ENCODE assay signal across 8 cellular contexts in the genomic region with DNA sequence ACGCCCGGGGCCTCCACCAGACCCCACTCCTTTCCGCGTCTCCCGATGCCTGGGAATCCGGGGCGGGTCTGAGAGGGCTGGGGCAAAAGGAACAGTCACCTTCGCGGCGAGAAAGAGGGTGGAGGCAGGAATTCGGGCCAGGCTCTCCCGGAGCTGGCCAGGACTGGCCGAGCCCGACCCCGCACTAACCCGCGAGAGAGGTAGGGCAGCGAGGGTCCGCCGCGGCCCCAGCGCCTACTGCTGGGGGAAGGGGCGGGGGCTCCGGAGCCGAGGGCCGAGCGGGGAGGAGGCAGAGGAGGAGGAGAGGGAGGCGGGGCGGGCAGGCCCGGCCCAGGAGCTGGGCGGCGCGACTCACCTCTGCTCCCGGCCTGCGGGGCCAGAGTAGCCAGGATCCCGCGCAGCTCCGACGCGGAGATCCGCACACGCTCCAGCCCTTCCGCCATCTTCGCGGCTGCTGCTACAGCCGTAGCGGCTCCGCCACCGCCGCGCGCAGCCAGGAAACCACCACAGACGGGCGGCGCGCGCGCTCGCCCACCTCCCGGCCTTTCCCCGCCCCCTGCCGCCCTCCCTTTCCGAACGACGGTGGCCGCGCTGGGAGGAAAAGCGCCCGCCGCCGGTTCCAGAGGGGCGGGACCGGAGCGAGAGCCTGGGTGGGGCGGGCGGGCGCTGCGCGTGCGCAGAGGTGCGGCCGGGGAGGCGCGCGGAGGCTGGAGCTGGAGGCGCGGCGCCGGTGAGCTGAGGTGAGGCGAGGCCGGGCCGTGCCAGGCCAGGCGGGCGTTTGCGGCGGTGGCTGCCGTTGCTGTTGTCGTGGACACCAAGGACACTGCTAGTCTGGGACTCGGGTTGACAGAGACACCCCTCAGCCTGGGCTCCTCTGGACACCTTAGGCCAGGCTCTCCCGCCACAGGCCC. TPM values are rescaled to one million over a fixed set of nuclear protein-coding genes. Genes with fewer than 3 reads are reported as not detected.
A peak's percentile ranks its signal among the peaks of the same experiment; 100 is the strongest.
DNase-seq lines count a peak whose midpoint lies in the region; ATAC-seq, FAIRE-seq and TF ChIP-seq lines count a peak whose summit lies in the region.

A gene (minus strand): TSS at position 508 of the 911 bp plus-strand sequence. CDS start 65 bp downstream, at position 443.
A gene with protein sequence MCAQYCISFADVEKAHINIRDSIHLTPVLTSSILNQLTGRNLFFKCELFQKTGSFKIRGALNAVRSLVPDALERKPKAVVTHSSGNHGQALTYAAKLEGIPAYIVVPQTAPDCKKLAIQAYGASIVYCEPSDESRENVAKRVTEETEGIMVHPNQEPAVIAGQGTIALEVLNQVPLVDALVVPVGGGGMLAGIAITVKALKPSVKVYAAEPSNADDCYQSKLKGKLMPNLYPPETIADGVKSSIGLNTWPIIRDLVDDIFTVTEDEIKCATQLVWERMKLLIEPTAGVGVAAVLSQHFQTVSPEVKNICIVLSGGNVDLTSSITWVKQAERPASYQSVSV (plus strand): TSS at position 673 of the 911 bp plus-strand sequence. CDS start 11,611 bp downstream, outside the sequence.

- ATAC-seq in GM19452 (IDR thresholded peaks at IDR 0.05; ENCODE audit: unreplicated experiment) (peak; percentile 77), HG03575 (IDR thresholded peaks at IDR 0.05; ENCODE audit: extremely low read depth, insufficient number of reproducible peaks, low FRiP score, unreplicated experiment) (peak; percentile 37)
- peak; percentile 90 for ATAC-seq in activated CD8-positive, alpha-beta memory T cell treated with anti-CD3 and anti-CD28 coated beads, Interleukin-2, amount 10 ng/mL, durations not matched to agents 7 days and 5 days

- peak within 1 kb of the TSS; percentile 78 for H2BK120ac ChIP-seq in H1 (replicated peaks; ENCODE audit: low read depth, low read length)
- H2BK120ac ChIP-seq in mesenchymal stem cell (ENCODE audit: low read depth, low read length) = peak within 1 kb of the TSS; percentile 79

- H3K9me3 Mint-ChIP-seq in CD8-positive, alpha-beta memory T cell = no peaks in the 10 kb centered on the region
- H3K9me3 Mint-ChIP-seq in activated CD8-positive, alpha-beta memory T cell treated with anti-CD3 and anti-CD28 coated beads, Interleukin-2, amount 10 ng/mL, durations not matched to agents 7 days and 5 days (ENCODE audit: low read depth) = no peaks in the 10 kb centered on the region

- H2BK15ac ChIP-seq in H1 (ENCODE audit: low read length) = no peak within 1 kb of the TSS
- peak within 1 kb of the TSS; percentile 94 for H2BK15ac ChIP-seq in mesenchymal stem cell (ENCODE audit: low read depth, poor library complexity, severe bottlenecking)

- no peak within 1 kb of the TSS for H2BK20ac ChIP-seq in H1 (ENCODE audit: low read length)

- TF ChIP-seq POLR2A in H1 (IDR thresholded peaks at IDR 0.05; ENCODE audit: control extremely low read depth in 1 of 2, low read depth in 2 of 2, low read length in 2 of 2) = peak; percentile 91 to 93

- H3K18ac ChIP-seq in H1 (ENCODE audit: extremely low read depth, low read length) (peak within 1 kb of the TSS; percentile 68), mesenchymal stem cell (ENCODE audit: low read depth in 1 of 2, low read length in 2 of 2) (peak within 1 kb of the TSS; percentile 97 to 98)

- H4K20me1 ChIP-seq in H1 (replicated peaks in 1 of 2; ENCODE audit: control insufficient read depth in 1 of 2, insufficient read depth in 2 of 2, low read length in 2 of 2) = peaks cover 0 to 9% of the 10 kb centered on the region in 2 experiments

- H3K4ac ChIP-seq in H1 (replicated peaks; ENCODE audit: insufficient read length, low read depth, low read length) (no peak within 1 kb of the TSS), mesenchymal stem cell (ENCODE audit: low read depth in 1 of 2, low read length in 2 of 2) (peak within 1 kb of the TSS; percentile 64 to 88)

- H3K27ac ChIP-seq in CD8-positive, alpha-beta memory T cell (ENCODE audit: low read depth, low read length) = peak within 1 kb of the TSS; percentile 81
- H3K27ac ChIP-seq in H1 (ENCODE audit: low read depth, low read length) = peak within 1 kb of the TSS; percentile 82
- H3K27ac ChIP-seq in mesenchymal stem cell (ENCODE audit: low read length, poor library complexity, severe bottlenecking) = peak within 1 kb of the TSS; percentile 82

- H3K9ac ChIP-seq in H1 (replicated peaks in 1 of 4; ENCODE audit: extremely low read depth in 1 of 4, low read depth in 3 of 4, low read length in 3 of 4) = peak within 1 kb of the TSS; percentile 76 to 90 (median 82)
- peak within 1 kb of the TSS; percentile 98 for H3K9ac ChIP-seq in mesenchymal stem cell (ENCODE audit: low read length)

- FAIRE-seq in H1 (lab: Jason Lieb, UNC) = no peak

- no peak for TF ChIP-seq RAD21 in H1 (IDR thresholded peaks at IDR 0.05 in 1 of 2, conservative IDR thresholded peaks at IDR 0.05 in 1 of 2; ENCODE audit: low read depth in 2 of 2, low read length in 2 of 2)

- peak within 1 kb of the TSS; percentile 98 for H4K5ac ChIP-seq in H1 (ENCODE audit: insufficient read length, low read depth, low read length)

- peak within 1 kb of the TSS; percentile 93 for H4K8ac ChIP-seq in H1 (ENCODE audit: extremely low read depth, insufficient read depth, low read length)
- peak within 1 kb of the TSS; percentile 97 for H4K8ac ChIP-seq in mesenchymal stem cell (ENCODE audit: low read length)

- peak within 1 kb of the TSS; percentile 96; the same call in 1 of the 2 replicates for H2BK5ac ChIP-seq in H1 (ENCODE audit: low read depth, low read length)
- H2BK5ac ChIP-seq in mesenchymal stem cell (ENCODE audit: low read depth, low read length, poor library complexity, severe bottlenecking) = peak within 1 kb of the TSS; percentile 87

- no peak within 1 kb of the TSS for H3K14ac ChIP-seq in H1 (ENCODE audit: insufficient read length)
- H3K14ac ChIP-seq in mesenchymal stem cell (ENCODE audit: low read length in 2 of 2) = peak within 1 kb of the TSS in 1 of 2 experiments; percentile 99

- H3K4me3 ChIP-seq in CD8-positive, alpha-beta memory T cell (ENCODE audit: low read length) = peak within 1 kb of the TSS; percentile 88
- H3K4me3 ChIP-seq in H1 (ENCODE audit: extremely low read depth in 1 of 4, insufficient read depth in 2 of 4, low read depth in 3 of 4, low read length in 4 of 4) (peak within 1 kb of the TSS; percentile 69 to 93 (median 90)), mesenchymal stem cell (ENCODE audit: insufficient read depth in 1 of 2, low read depth in 1 of 2, low read length in 2 of 2) (peak within 1 kb of the TSS; percentile 95 to 99)

- H3K4me1 Mint-ChIP-seq in CD8-positive, alpha-beta memory T cell = peaks cover 35 to 56% (median 54%) of the 10 kb centered on the region in 3 donors
- H3K4me1 Mint-ChIP-seq in activated CD8-positive, alpha-beta memory T cell treated with anti-CD3 and anti-CD28 coated beads, Interleukin-2, amount 10 ng/mL, durations not matched to agents 7 days and 5 days = peaks cover 42% of the 10 kb centered on the region

- H3K4me2 ChIP-seq in H1 (ENCODE audit: insufficient read depth in 1 of 2, low read depth in 2 of 2, low read length in 2 of 2) (peak within 1 kb of the TSS; percentile 70 to 80), mesenchymal stem cell (ENCODE audit: low read length, poor library complexity, severe bottlenecking) (peak within 1 kb of the TSS; percentile 84)

- peak within 1 kb of the TSS; percentile 95 for H4K91ac ChIP-seq in H1 (replicated peaks; ENCODE audit: insufficient read length, low read length)
- H4K91ac ChIP-seq in mesenchymal stem cell (ENCODE audit: low read length) = peak within 1 kb of the TSS; percentile 98

- H3K9me3 ChIP-seq in CD8-positive, alpha-beta memory T cell (ENCODE audit: low read length) = no peaks in the 10 kb centered on the region
- H3K9me3 ChIP-seq in H1 (ENCODE audit: insufficient read depth in 2 of 2, low read depth in 1 of 2, low read length in 1 of 2) (no peaks in the 10 kb centered on the region), mesenchymal stem cell (ENCODE audit: control insufficient read depth, low read length) (no peaks in the 10 kb centered on the region)

- H3K27ac Mint-ChIP-seq in CD8-positive, alpha-beta memory T cell = peak within 1 kb of the TSS; percentile 82 to 95 (median 93)
- peak within 1 kb of the TSS; percentile 75 for H3K27ac Mint-ChIP-seq in activated CD8-positive, alpha-beta memory T cell treated with anti-CD3 and anti-CD28 coated beads, Interleukin-2, amount 10 ng/mL, durations not matched to agents 7 days and 5 days

- TF ChIP-seq EP300 in H1 (IDR thresholded peaks at IDR 0.05; ENCODE audit: borderline replicate concordance in 1 of 2, low read depth in 2 of 2, low read length in 2 of 2) = no peak

- H3K27me3 ChIP-seq in CD8-positive, alpha-beta memory T cell (ENCODE audit: insufficient read depth, low read length, poor library complexity, severe bottlenecking) = no peaks in the 10 kb centered on the region
- H3K27me3 ChIP-seq in H1 (replicated peaks in 1 of 4; ENCODE audit: control insufficient read depth in 3 of 4, extremely low read depth in 1 of 4, insufficient read depth in 3 of 4, low read length in 3 of 4) (no peaks in the 10 kb centered on the region), mesenchymal stem cell (ENCODE audit: control insufficient read depth in 1 of 2, insufficient read depth in 1 of 2, low read length in 2 of 2) (no peaks in the 10 kb centered on the region)

- no peaks in the 10 kb centered on the region for H3K27me3 Mint-ChIP-seq in CD8-positive, alpha-beta memory T cell
- no peaks in the 10 kb centered on the region for H3K27me3 Mint-ChIP-seq in activated CD8-positive, alpha-beta memory T cell treated with anti-CD3 and anti-CD28 coated beads, Interleukin-2, amount 10 ng/mL, durations not matched to agents 7 days and 5 days

- H3K36me3 ChIP-seq in CD8-positive, alpha-beta memory T cell (ENCODE audit: insufficient read depth, low read length) = peaks cover 16% of the 10 kb centered on the region
- H3K36me3 ChIP-seq in H1 (ENCODE audit: control insufficient read depth in 2 of 4, insufficient read depth in 4 of 4, low read length in 3 of 4) = peaks cover 0 to 14% (median 5%) of the 10 kb centered on the region in 4 experiments; a peak in 3 of 8 replicates
- peaks cover 18 to 28% of the 10 kb centered on the region in 2 experiments for H3K36me3 ChIP-seq in mesenchymal stem cell (ENCODE audit: control insufficient read depth in 1 of 2, insufficient read depth in 2 of 2, low read depth in 1 of 2, low read length in 2 of 2)

- peaks cover 3% of the 10 kb centered on the region for H3K23me2 ChIP-seq in H1 (ENCODE audit: low read depth, low read length)

- peak; percentile 89 to 97 (median 94) for DNase-seq in CD8-positive, alpha-beta memory T cell
- DNase-seq in NOMO-1 treated with DMSO at 0.1 percent for 48 hours (lab: John Stamatoyannopoulos, UW; ENCODE audit: unreplicated experiment) (peak; percentile 82), H1 (ENCODE audit: low read depth in 1 of 2, low spot score in 2 of 2) (peak; percentile 59 to 90), mesenchymal stem cell (peak; percentile 91)
- DNase-seq in activated CD8-positive, alpha-beta memory T cell treated with anti-CD3 and anti-CD28 coated beads, Interleukin-2, amount 10 ng/mL, durations not matched to agents 7 days and 5 days = peak; percentile 96
- DNase-seq in stimulated activated CD8-positive, alpha-beta memory T cell treated with anti-CD3 and anti-CD28 coated beads, Interleukin-12 subunit alpha, Interleukin-12 subunit beta, amount 100 ng/mL, for 4 hours (ENCODE audit: low read depth) = peak; percentile 92

- POLR2A ChIA-PET in CD8-positive, alpha-beta memory T cell (lab: Charles Lee) = interaction anchor here (0.8 to 2.1 kb wide), 7 partner anchors 33 to 587 kb away, joined by 3 to 7 read pairs (median 5); a partner anchor contains a TSS
- POLR2A ChIA-PET in H1 (lab: Charles Lee; ENCODE audit: partially characterized antibody) = interaction anchor here (0.6 to 3.5 kb wide), 22 partner anchors 8 to 1034 kb away, joined by 3 to 21 read pairs (median 3); a partner anchor contains a TSS

- peak within 1 kb of the TSS; percentile 86 for H3K56ac ChIP-seq in H1 (replicated peaks; ENCODE audit: insufficient read length, low read depth, low read length)

- H3K79me2 ChIP-seq in H1 (ENCODE audit: control insufficient read depth in 1 of 2, insufficient read depth in 2 of 2, low read length in 2 of 2) = peaks cover 0 to 15% of the 10 kb centered on the region in 2 experiments; a peak in 3 of 4 replicates

- H3K79me1 ChIP-seq in H1 (ENCODE audit: low read depth, low read length) (no peaks in the 10 kb centered on the region; the same call in 1 of the 2 replicates), mesenchymal stem cell (replicated peaks; ENCODE audit: low read length, poor library complexity, severe bottlenecking) (peaks cover 26% of the 10 kb centered on the region)

- H3K36me3 Mint-ChIP-seq in CD8-positive, alpha-beta memory T cell = peaks cover 0 to 28% (median 10%) of the 10 kb centered on the region in 3 donors
- peaks cover 37% of the 10 kb centered on the region for H3K36me3 Mint-ChIP-seq in activated CD8-positive, alpha-beta memory T cell treated with anti-CD3 and anti-CD28 coated beads, Interleukin-2, amount 10 ng/mL, durations not matched to agents 7 days and 5 days

- H3K4me3 Mint-ChIP-seq in CD8-positive, alpha-beta memory T cell = peak within 1 kb of the TSS; percentile 91 to 99 (median 91)
- peak within 1 kb of the TSS; percentile 89 for H3K4me3 Mint-ChIP-seq in activated CD8-positive, alpha-beta memory T cell treated with anti-CD3 and anti-CD28 coated beads, Interleukin-2, amount 10 ng/mL, durations not matched to agents 7 days and 5 days

- H3K23ac ChIP-seq in H1 (ENCODE audit: insufficient read length) = no peak within 1 kb of the TSS
- peak within 1 kb of the TSS in 1 of 2 experiments; percentile 96 for H3K23ac ChIP-seq in mesenchymal stem cell (ENCODE audit: low read length in 2 of 2)

- peak within 1 kb of the TSS; percentile 49; the same call in 1 of the 2 replicates for H2AFZ ChIP-seq in H1 (ENCODE audit: low read length)
- peak within 1 kb of the TSS; percentile 95 for H2AFZ ChIP-seq in mesenchymal stem cell (ENCODE audit: low read depth, low read length)

- CTCF ChIA-PET in CD8-positive, alpha-beta memory T cell (lab: Charles Lee) = interaction anchor here (0.7 to 1.7 kb wide), 9 partner anchors 11 to 112 kb away, joined by 3 to 6 read pairs (median 3); a partner anchor contains a TSS
- CTCF ChIA-PET in activated CD8-positive, alpha-beta memory T cell treated with anti-CD3 and anti-CD28 coated beads, Interleukin-2, amount 10 ng/mL, durations not matched to agents 7 days and 5 days (lab: Charles Lee) = interaction anchor here (0.6 to 2.1 kb wide), 12 partner anchors 32 to 250 kb away, joined by 3 to 8 read pairs (median 4); a partner anchor contains a TSS
- CTCF ChIA-PET in H1 (lab: Charles Lee; ENCODE audit: partially characterized antibody) = interaction anchor here (0.9 kb wide), 1 partner anchor 49 kb away, joined by 3 read pairs; no protein-coding TSS in a partner anchor

- TF ChIP-seq CTCF in H1 (IDR thresholded peaks at IDR 0.05; ENCODE audit: control extremely low read depth in 1 of 3, insufficient read depth in 1 of 3, low read depth in 1 of 3, low read length in 3 of 3) = no peak

- peaks cover 18% of the 10 kb centered on the region for H3K4me1 ChIP-seq in CD8-positive, alpha-beta memory T cell (ENCODE audit: insufficient read depth, low read length)
- H3K4me1 ChIP-seq in H1 (replicated peaks in 1 of 4; ENCODE audit: control insufficient read depth in 3 of 4, insufficient read depth in 4 of 4, low read length in 3 of 4) (peaks cover 0 to 2% (median 0%) of the 10 kb centered on the region in 4 experiments; a peak in 2 of 7 replicates), mesenchymal stem cell (ENCODE audit: control insufficient read depth, insufficient read depth, low read depth, low read length) (peaks cover 11% of the 10 kb centered on the region)

- H2AK5ac ChIP-seq in H1 (ENCODE audit: low read depth, low read length) (no peak within 1 kb of the TSS), mesenchymal stem cell (ENCODE audit: low read length, severe bottlenecking) (no peak within 1 kb of the TSS)

- no peak within 1 kb of the TSS for H2BK12ac ChIP-seq in H1 (ENCODE audit: low read depth, low read length)
- peak within 1 kb of the TSS in 1 of 2 experiments; percentile 92 for H2BK12ac ChIP-seq in mesenchymal stem cell (ENCODE audit: low read length in 2 of 2)

- 3% methylated on average over 52 of the region's 100 CpGs; no CpG with 5 or more reads in 1 of the 2 experiments for WGBS in H1 (ENCODE audit: extremely low coverage in 1 of 2, insufficient coverage in 1 of 2, insufficient read length in 1 of 2, insufficient replicate concordance in 2 of 2, low coverage in 1 of 2, low lambda C conversion rate in 2 of 2, missing lambda C conversion rate in 1 of 2), 2 experiments
- WGBS in mesenchymal stem cell = under 1% methylated on average over 69 of the region's 100 CpGs

RNA-seq across cellular contexts. Expression of the first gene that starts in this region (rescaled TPM):
- total RNA-seq in CD8-positive, alpha-beta memory T cell = 10 to 100 TPM; 53.3 to 54.1 TPM
- 11.2 TPM for polyA plus RNA-seq in CD8-positive, alpha-beta memory T cell
- 10 to 100 TPM; 46.7 to 60.9 TPM for total RNA-seq in activated CD8-positive, alpha-beta memory T cell treated with anti-CD3 and anti-CD28 coated beads, Interleukin-2, amount 10 ng/mL, durations not matched to agents 7 days and 5 days
- 25.2 and 27.2 TPM in 2 replicates for total RNA-seq in H1 (2021; fragmentation: NEBNext Ultra II Directional; extraction: Animal tissue kit (Norgen Biotek cat#: 25700))
- 18.5 and 31.8 TPM in 2 replicates for polyA plus RNA-seq in H1 (2011; rRNA removed)
- 10.3 TPM for polyA plus RNA-seq in H1 (2011; cell fraction: cytosol; rRNA removed)
- 35.9 TPM for polyA plus RNA-seq in H1 (2011; cell fraction: nucleus; rRNA removed)
- polyA plus RNA-seq in H1 (2012, experiment 1 of 2) = 19.6 to 31.9 TPM (median 26.7 TPM) in 4 replicates
- 12.5 TPM for polyA plus RNA-seq in H1 (2012, experiment 2 of 2)
- 13.6 TPM for polyA plus RNA-seq in H1 (2013, experiment 1 of 2)
- polyA plus RNA-seq in H1 (2013, experiment 2 of 2) = 12.5 TPM
- 32.5 and 33.5 TPM in 2 replicates for polyA minus RNA-seq in H1 (2011; rRNA and poly(A)+ RNA removed)
- 14.9 TPM for polyA minus RNA-seq in H1 (2011; cell fraction: cytosol; rRNA and poly(A)+ RNA removed)
- 18.1 TPM for polyA minus RNA-seq in H1 (2011; cell fraction: nucleus; rRNA and poly(A)+ RNA removed)
- polyA plus RNA-seq in mesenchymal stem cell (2013, experiment 1 of 2) = 25.3 TPM
- 25.6 TPM for polyA plus RNA-seq in mesenchymal stem cell (2013, experiment 2 of 2)

RNA-seq across cellular contexts. Expression of the second gene that starts in this region (rescaled TPM):
- total RNA-seq in CD8-positive, alpha-beta memory T cell = 10 to 100 TPM; 11.7 to 13.4 TPM
- 5.7 TPM for polyA plus RNA-seq in CD8-positive, alpha-beta memory T cell
- total RNA-seq in activated CD8-positive, alpha-beta memory T cell treated with anti-CD3 and anti-CD28 coated beads, Interleukin-2, amount 10 ng/mL, durations not matched to agents 7 days and 5 days = 10 to 100 TPM; 18.6 to 18.8 TPM
- total RNA-seq in H1 (2021; fragmentation: NEBNext Ultra II Directional; extraction: Animal tissue kit (Norgen Biotek cat#: 25700)) = 4.5 and 5.1 TPM in 2 replicates
- polyA plus RNA-seq in H1 (2011; rRNA removed) = 2.7 and 3.6 TPM in 2 replicates
- 4.1 TPM for polyA plus RNA-seq in H1 (2011; cell fraction: cytosol; rRNA removed)
- 1.7 TPM for polyA plus RNA-seq in H1 (2011; cell fraction: nucleus; rRNA removed)
- 5.7 to 8.0 TPM (median 7.3 TPM) in 4 replicates for polyA plus RNA-seq in H1 (2012, experiment 1 of 2)
- 4.2 TPM for polyA plus RNA-seq in H1 (2012, experiment 2 of 2)
- 3.6 TPM for polyA plus RNA-seq in H1 (2013, experiment 1 of 2)
- 3.4 TPM for polyA plus RNA-seq in H1 (2013, experiment 2 of 2)
- polyA minus RNA-seq in H1 (2011; rRNA and poly(A)+ RNA removed) = 2.3 and 7.0 TPM in 2 replicates
- 6.8 TPM for polyA minus RNA-seq in H1 (2011; cell fraction: cytosol; rRNA and poly(A)+ RNA removed)
- 1.5 TPM for polyA minus RNA-seq in H1 (2011; cell fraction: nucleus; rRNA and poly(A)+ RNA removed)
- polyA plus RNA-seq in mesenchymal stem cell (2013, experiment 1 of 2) = 12.2 TPM
- 10.6 TPM for polyA plus RNA-seq in mesenchymal stem cell (2013, experiment 2 of 2)

Comparison
In these comparisons a context has a peak if more than half of its experiments do, and no peak if none do; other contexts are left out.
1. Peak in every context shown above with its lines: DNase-seq, ATAC-seq, H3K4me3 ChIP-seq and H3K27ac ChIP-seq.
2. ATAC-seq: peak in every context shown above with its lines; median percentile 90 in activated CD8-positive, alpha-beta memory T cell treated with anti-CD3 and anti-CD28 coated beads, Interleukin-2, amount 10 ng/mL, durations not matched to agents 7 days and 5 days; 77 in GM19452; 37 in HG03575.